ENCODE assay signal across 8 cellular contexts in the genomic region with DNA sequence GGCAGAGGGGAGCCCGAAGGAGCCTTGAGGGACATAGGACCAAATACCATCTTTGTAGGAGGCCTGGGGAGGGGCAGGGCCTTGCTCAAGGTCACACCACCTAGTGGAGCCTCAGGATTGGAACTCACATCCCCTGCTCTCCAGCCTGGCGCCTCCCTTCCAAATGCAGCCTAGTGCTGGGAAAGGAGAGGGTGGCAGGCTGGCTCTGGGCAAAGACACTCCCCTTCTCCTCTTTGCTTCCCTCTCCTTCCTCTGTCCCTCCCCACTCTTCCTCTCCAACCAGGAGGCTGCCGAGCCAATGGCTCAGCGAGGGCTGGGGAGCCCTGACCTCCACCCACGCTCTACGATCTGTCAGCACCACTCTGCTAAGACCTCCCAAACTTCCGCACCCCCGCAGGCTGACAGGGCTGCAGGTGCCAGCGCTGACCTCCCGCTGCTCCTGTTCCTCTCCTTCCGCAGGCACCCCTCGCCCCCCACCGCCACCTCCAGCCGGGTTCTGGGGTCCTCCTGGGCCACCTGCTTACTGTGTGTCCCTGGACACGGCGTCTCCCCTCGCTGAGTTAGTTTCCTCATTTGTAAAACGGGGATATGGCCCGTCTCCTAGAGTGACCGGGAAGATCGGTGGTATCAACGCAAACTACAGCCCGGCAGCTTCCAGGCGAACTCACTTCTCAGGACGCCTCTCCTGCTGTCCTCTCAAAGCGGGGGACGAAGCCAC. TPM values are rescaled to one million over a fixed set of nuclear protein-coding genes. Genes with fewer than 3 reads are reported as not detected.
DNase-seq lines count a peak whose midpoint lies in the region; ATAC-seq, FAIRE-seq and TF ChIP-seq lines count a peak whose summit lies in the region.

No MANE protein-coding gene starts in this region.

- peaks cover 9% of the 10 kb centered on the region; the same call in 1 of the 3 replicates for H3K9me3 ChIP-seq in A549
- H3K9me3 ChIP-seq in right atrium auricular region: no peaks in the 10 kb centered on the region
- H3K9me3 ChIP-seq in psoas muscle: no peaks in the 10 kb centered on the region

- H3K27ac Mint-ChIP-seq in activated naive CD8-positive, alpha-beta T cell: no peak overlapping the region

- H3K27ac ChIP-seq in A549: peak overlapping the region; percentile 99 to 100
- peak overlapping the region; percentile 77 to 80 for H3K27ac ChIP-seq in right atrium auricular region
- peak overlapping the region; percentile 16 for H3K27ac ChIP-seq in psoas muscle

- peak overlapping the region; percentile 69 for H3K4me3 Mint-ChIP-seq in activated naive CD8-positive, alpha-beta T cell

- H3K36me3 ChIP-seq in H7 (replicated peaks; ENCODE audit: control insufficient read depth, insufficient read depth, low read length) (no peaks in the 10 kb centered on the region), right atrium auricular region (no peaks in the 10 kb centered on the region), psoas muscle (ENCODE audit: insufficient read depth in 1 of 2, low read depth in 1 of 2) (no peaks in the 10 kb centered on the region)

- no peaks in the 10 kb centered on the region for H3K9me3 Mint-ChIP-seq in activated naive CD8-positive, alpha-beta T cell (ENCODE audit: low read depth)

- H3K27me3 ChIP-seq in H7 (ENCODE audit: control insufficient read depth, insufficient read depth, low read length) (peaks cover 3% of the 10 kb centered on the region; the same call in 1 of the 2 replicates), right atrium auricular region (no peaks in the 10 kb centered on the region), psoas muscle (ENCODE audit: insufficient read depth in 3 of 3, low read length in 2 of 3) (peaks cover 0 to 8% (median 0%) of the 10 kb centered on the region in 3 donors)

- peak; percentile 13 for FAIRE-seq in A549 (lab: Jason Lieb, UNC)

- H3K4me1 ChIP-seq in A549 (peaks cover 45% of the 10 kb centered on the region), right atrium auricular region (peaks cover 0 to 36% of the 10 kb centered on the region in 2 donors), psoas muscle (no peaks in the 10 kb centered on the region)

- H3K4me3 ChIP-seq in A549 (peak overlapping the region; percentile 55), H7 (ENCODE audit: insufficient read depth, low read depth, low read length) (peak overlapping the region; percentile 67), right atrium auricular region (peak overlapping the region; percentile 31 to 65), psoas muscle (peak overlapping the region; percentile 68)

- TF ChIP-seq POLR2A in A549 (IDR thresholded peaks at IDR 0.05; ENCODE audit: low read length): peak; percentile 65

- intact Hi-C loops in psoas muscle (cut with DNase I): no loop called here

- TF ChIP-seq RAD21 in A549 (conservative IDR thresholded peaks at IDR 0.05 in 1 of 2, IDR thresholded peaks at IDR 0.05 in 1 of 2): peak; percentile 16 to 30; a peak in 3 of 5 replicates

- CTCF ChIA-PET in A549 (lab: Yijun Ruan, JAX): interaction anchor here (0.5 to 4.2 kb wide), 14 partner anchors 10 to 433 kb away, joined by 3 to 29 read pairs (median 3); no protein-coding TSS in a partner anchor

- peak overlapping the region; percentile 98 for H3K4me2 ChIP-seq in A549

- ATAC-seq in A549 (peak; percentile 32 to 76), psoas muscle (peak; percentile 32 to 38 (median 34)), GM21367 (IDR thresholded peaks at IDR 0.05; ENCODE audit: unreplicated experiment) (no peak), GM18861 (IDR thresholded peaks at IDR 0.05; ENCODE audit: unreplicated experiment) (no peak)

- 1% methylated on average over 21 of the region's 27 CpGs for WGBS in A549 (ENCODE audit: missing lambda C conversion rate)
- WGBS in psoas muscle, 3 donors: 9 to 16% (median 11%) methylated on average over 26 to 27 of the region's 27 CpGs

- peak; percentile 14; the same call in 1 of the 3 replicates for TF ChIP-seq CTCF in A549 (IDR thresholded peaks at IDR 0.05)
- TF ChIP-seq CTCF in right atrium auricular region (IDR thresholded peaks at IDR 0.05): no peak
- TF ChIP-seq CTCF in psoas muscle (IDR thresholded peaks at IDR 0.05): no peak

- POLR2A ChIA-PET in A549 (lab: Yijun Ruan, JAX): interaction anchor here (1.3 to 4.9 kb wide), 4 partner anchors 18 to 234 kb away, joined by 3 to 44 read pairs (median 7); no protein-coding TSS in a partner anchor

- no peaks in the 10 kb centered on the region for H3K36me3 Mint-ChIP-seq in activated naive CD8-positive, alpha-beta T cell

- H3K27me3 Mint-ChIP-seq in activated naive CD8-positive, alpha-beta T cell: peaks cover 8% of the 10 kb centered on the region

- no peak for TF ChIP-seq EP300 in A549 (IDR thresholded peaks at IDR 0.05)

- DNase-seq in A549 (ENCODE audit: low read depth in 1 of 2, low spot score in 1 of 2) (peak; percentile 64 to 92), H7 (peak; percentile 78), right atrium auricular region (ENCODE audit: low spot score) (no peak), psoas muscle (peak in 1 of 2 donors; percentile 34), HuH-7 (ENCODE audit: low spot score) (no peak)

- peaks cover 14% of the 10 kb centered on the region for H3K4me1 Mint-ChIP-seq in activated naive CD8-positive, alpha-beta T cell (ENCODE audit: low read depth)

TF ChIP-seq in A549, 52 proteins besides CTCF, POLR2A, EP300 and RAD21 (continues in another document):
- TF ChIP-seq JUN (IDR thresholded peaks at IDR 0.05): peak in 1 of 2 experiments; percentile 53; a peak in 3 of 5 replicates
- no peak for TF ChIP-seq GATA3 (IDR thresholded peaks at IDR 0.05; ENCODE audit: borderline replicate concordance)
- no peak for TF ChIP-seq ATOH8 (CRISPR knock-in tag; IDR thresholded peaks at IDR 0.05; ENCODE audit: low read depth)
- no peak for TF ChIP-seq RNF2 (IDR thresholded peaks at IDR 0.05; ENCODE audit: borderline replicate concordance, low read depth)
- no peak for TF ChIP-seq MAZ (IDR thresholded peaks at IDR 0.05; ENCODE audit: borderline replicate concordance, low read depth, low read length)
- TF ChIP-seq HOXB5 (CRISPR knock-in tag; IDR thresholded peaks at IDR 0.05): no peak; the same call in 1 of the 2 replicates
- TF ChIP-seq, protein P1, sequence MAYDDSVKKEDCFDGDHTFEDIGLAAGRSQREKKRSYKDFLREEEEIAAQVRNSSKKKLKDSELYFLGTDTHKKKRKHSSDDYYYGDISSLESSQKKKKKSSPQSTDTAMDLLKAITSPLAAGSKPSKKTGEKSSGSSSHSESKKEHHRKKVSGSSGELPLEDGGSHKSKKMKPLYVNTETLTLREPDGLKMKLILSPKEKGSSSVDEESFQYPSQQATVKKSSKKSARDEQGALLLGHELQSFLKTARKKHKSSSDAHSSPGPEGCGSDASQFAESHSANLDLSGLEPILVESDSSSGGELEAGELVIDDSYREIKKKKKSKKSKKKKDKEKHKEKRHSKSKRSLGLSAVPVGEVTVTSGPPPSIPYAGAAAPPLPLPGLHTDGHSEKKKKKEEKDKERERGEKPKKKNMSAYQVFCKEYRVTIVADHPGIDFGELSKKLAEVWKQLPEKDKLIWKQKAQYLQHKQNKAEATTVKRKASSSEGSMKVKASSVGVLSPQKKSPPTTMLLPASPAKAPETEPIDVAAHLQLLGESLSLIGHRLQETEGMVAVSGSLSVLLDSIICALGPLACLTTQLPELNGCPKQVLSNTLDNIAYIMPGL (CRISPR knock-in tag; IDR thresholded peaks at IDR 0.05; ENCODE audit: borderline replicate concordance): no peak
- no peak for TF ChIP-seq FOSL2 (IDR thresholded peaks at IDR 0.05)
- no peak for TF ChIP-seq FOSL2 (CRISPR knock-in tag; IDR thresholded peaks at IDR 0.05)
- 0 out of 2 replicates have a peak, but pooled peaks have one; percentile 32 for TF ChIP-seq KDM1A (IDR thresholded peaks at IDR 0.05; ENCODE audit: low read depth)
- no peak for TF ChIP-seq NFE2L2 (conservative IDR thresholded peaks at IDR 0.05; ENCODE audit: low read length)
- TF ChIP-seq JUNB (IDR thresholded peaks at IDR 0.05): no peak
- TF ChIP-seq PBX3 (IDR thresholded peaks at IDR 0.05): no peak

RNA-seq across cellular contexts. Expression of gene C9orf50, which starts 52.9 kb away (rescaled TPM):
- 0.10 TPM in 1 of 2 replicates, not detected in the other for polyA plus RNA-seq in A549 (2011; rRNA removed)
- 0.08 TPM in 1 of 2 replicates, not detected in the other for polyA plus RNA-seq in A549 (2012; cell fraction: cytosol; rRNA removed)
- 0.07 TPM in 1 of 2 replicates, not detected in the other for polyA plus RNA-seq in A549 (2012; cell fraction: nucleus; rRNA removed)
- 0.05 TPM in 1 of 3 replicates, not detected in the others for polyA plus RNA-seq in A549 (2017; fragmentation: RNase III; extraction: RNeasy Plus Mini Kit Qiagen cat#74134 plus additional on column Dnase treatment)
- polyA minus RNA-seq in A549 (2011; rRNA and poly(A)+ RNA removed): not detected in 2 replicates
- total RNA-seq in H7 (2014; rRNA removed; shearing (Covaris generic)): not detected in 2 replicates
- total RNA-seq in right atrium auricular region: not detected
- total RNA-seq in psoas muscle: not detected
- not detected for polyA plus RNA-seq in psoas muscle

RNA-seq across cellular contexts. Expression of gene NTMT1, which starts 58.0 kb away (rescaled TPM):
- polyA plus RNA-seq in A549 (2011; rRNA removed) (39.2 and 49.4 TPM in 2 replicates), A549 (2017; fragmentation: RNase III; extraction: RNeasy Plus Mini Kit Qiagen cat#74134 plus additional on column Dnase treatment) (75.8 to 96.4 TPM (median 92.2 TPM) in 3 replicates), psoas muscle (100 to 1,000 TPM in 2 of 3 donors, 10 to 100 TPM in 1; 92.9 to 178 (median 112) TPM)
- polyA plus RNA-seq in A549 (2012; cell fraction: cytosol; rRNA removed): 114 and 118 TPM in 2 replicates
- 71.4 and 87.0 TPM in 2 replicates for polyA plus RNA-seq in A549 (2012; cell fraction: nucleus; rRNA removed)
- polyA minus RNA-seq in A549 (2011; rRNA and poly(A)+ RNA removed): 29.6 and 37.6 TPM in 2 replicates
- total RNA-seq in H7 (2014; rRNA removed; shearing (Covaris generic)): 71.2 and 80.5 TPM in 2 replicates
- total RNA-seq in right atrium auricular region (10 to 100 TPM; 33.7 to 36.0 TPM), psoas muscle (10 to 100 TPM; 67.5 to 98.2 (median 72.0) TPM)

Comparison
In these comparisons a context has a peak if more than half of its experiments do, and no peak if none do; other contexts are left out.
1. ATAC-seq: peak in A549 (2 of 2) and psoas muscle (4 of 4); none in GM21367 (single experiment) and GM18861 (single experiment).
2. DNase-seq: peak in A549 (2 of 2) and H7 (single experiment); none in right atrium auricular region (single experiment) and HuH-7 (single experiment).
3. H3K27ac ChIP-seq: peak in every context shown above with its lines; median percentile 100 in A549; 78 in right atrium auricular region; 16 in psoas muscle.
4. Peak in every context shown above with its lines, with median percentiles within 50 percentile points of each other: H3K4me3 ChIP-seq.